Comparison of ENCODE assay signal across 8 cellular contexts in the genomic region with DNA sequence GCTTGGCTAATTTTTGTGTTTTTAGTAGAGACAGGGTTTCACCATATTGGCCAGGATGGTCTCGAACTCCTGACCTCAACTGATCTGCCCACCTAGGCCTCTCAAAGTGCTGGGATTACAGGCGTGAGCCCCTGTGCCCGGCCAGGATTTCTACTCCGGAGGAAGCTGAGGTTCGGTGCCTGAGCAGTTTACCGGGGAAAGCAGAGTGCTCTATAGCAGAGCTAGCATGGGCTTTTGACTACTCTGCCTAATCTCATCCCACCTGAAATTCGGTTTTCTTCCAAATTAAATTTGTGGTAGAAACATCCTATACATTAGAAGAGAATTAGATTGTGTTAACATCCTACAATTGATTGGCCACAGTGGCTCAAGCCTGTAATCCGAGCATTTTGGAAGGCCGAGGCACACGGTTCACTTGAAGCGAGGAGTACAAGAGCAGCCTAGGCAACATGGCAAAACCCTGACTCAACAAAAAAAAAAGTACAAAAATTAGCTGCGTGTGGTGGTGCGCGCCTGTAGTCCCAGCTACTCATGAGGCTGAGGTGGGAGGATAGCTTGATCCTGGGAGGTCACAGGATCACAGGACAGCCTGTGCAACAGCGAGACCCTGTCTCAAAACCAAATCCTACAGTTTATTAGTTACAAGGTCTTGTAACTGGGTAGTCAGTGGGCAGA. TPM values are rescaled to one million over a fixed set of nuclear protein-coding genes. Genes with fewer than 3 reads are reported as not detected.
DNase-seq lines count a peak whose midpoint lies in the region; ATAC-seq and TF ChIP-seq lines count a peak whose summit lies in the region.

No MANE protein-coding gene starts in this region.

- H3K27ac Mint-ChIP-seq in natural killer cell treated with Interleukin-12 subunit alpha and Interleukin-12 subunit beta and Interleukin-15 and Interleukin-18, amount 100 ng/mL, for 72 hours: peak overlapping the region; percentile 96 to 99

- DNase-seq in NB4 (ENCODE audit: low read depth) (no peak), dorsolateral prefrontal cortex (no peak), NCI-H1417 treated with DMSO at 0.1 percent for 48 hours (lab: John Stamatoyannopoulos, UW) (no peak)
- no peak for DNase-seq in natural killer cell treated with Interleukin-12 subunit alpha and Interleukin-12 subunit beta and Interleukin-15 and Interleukin-18, amount 100 ng/mL, for 72 hours (ENCODE audit: low spot score)
- DNase-seq in activated CD4-positive, CD25-positive, alpha-beta regulatory T cell (lab: John Stamatoyannopoulos, UW): no peak

- peaks cover 0 to 7% (median 0%) of the 10 kb centered on the region in 11 experiments; a peak in 2 of 22 replicates for H3K9me3 ChIP-seq in BLaER1 treated with 17β-estradiol and CSF1 and Interleukin-3, amounts not matched to agents 10 nM and 100 nM (replicated peaks in 1 of 11)

- H3K4me2 ChIP-seq in BLaER1 treated with 17β-estradiol and CSF1 and Interleukin-3, amounts not matched to agents 10 nM and 100 nM: peak overlapping the region; percentile 79 to 97 (median 93)

- H3K4me1 Mint-ChIP-seq in natural killer cell treated with Interleukin-12 subunit alpha and Interleukin-12 subunit beta and Interleukin-15 and Interleukin-18, amount 100 ng/mL, for 72 hours (ENCODE audit: low read depth in 2 of 2): peaks cover 43 to 45% of the 10 kb centered on the region in 2 donors

- H3K27me3 ChIP-seq in BLaER1 treated with 17β-estradiol and CSF1 and Interleukin-3, amounts not matched to agents 10 nM and 100 nM: no peaks in the 10 kb centered on the region
- H3K27me3 ChIP-seq in dorsolateral prefrontal cortex: no peaks in the 10 kb centered on the region

- peak overlapping the region; percentile 90 to 98 (median 95) for H3K27ac ChIP-seq in BLaER1 treated with 17β-estradiol and CSF1 and Interleukin-3, amounts not matched to agents 10 nM and 100 nM
- H3K27ac ChIP-seq in dorsolateral prefrontal cortex: peak overlapping the region in 40 of 59 donors; percentile 1 to 98 (median 72)

- no peak for TF ChIP-seq POLR2A in NB4 (IDR thresholded peaks at IDR 0.05; ENCODE audit: extremely low read depth, insufficient read length)

- peak overlapping the region; percentile 98 for H3K4me3 Mint-ChIP-seq in natural killer cell treated with Interleukin-12 subunit alpha and Interleukin-12 subunit beta and Interleukin-15 and Interleukin-18, amount 100 ng/mL, for 72 hours

- no peaks in the 10 kb centered on the region for H3K27me3 Mint-ChIP-seq in natural killer cell treated with Interleukin-12 subunit alpha and Interleukin-12 subunit beta and Interleukin-15 and Interleukin-18, amount 100 ng/mL, for 72 hours

- peak overlapping the region; percentile 89 to 99 (median 96) for H3K4me3 ChIP-seq in BLaER1 treated with 17β-estradiol and CSF1 and Interleukin-3, amounts not matched to agents 10 nM and 100 nM
- H3K4me3 ChIP-seq in NB4 (ENCODE audit: low read depth, low read length): peak overlapping the region; percentile 99
- H3K4me3 ChIP-seq in dorsolateral prefrontal cortex: peak overlapping the region; percentile 72 to 100 (median 95)

- peaks cover 23 to 52% (median 26%) of the 10 kb centered on the region in 10 experiments for H3K4me1 ChIP-seq in BLaER1 treated with 17β-estradiol and CSF1 and Interleukin-3, amounts not matched to agents 10 nM and 100 nM

- intact Hi-C loops in dorsolateral prefrontal cortex (cut with DNase I): loop anchor here in 1 of 2 donors (5.0 to 10.0 kb wide), 3 partner anchors 37 to 386 kb away; partner anchors contain the start of genes AKT1S1, ALDH16A1, PIH1D1 and RRAS

- ATAC-seq in natural killer cell treated with Interleukin-12 subunit alpha and Interleukin-12 subunit beta and Interleukin-15 and Interleukin-18, amount 100 ng/mL, for 72 hours: no peak
- no peak for ATAC-seq in GM21381 (IDR thresholded peaks at IDR 0.05; ENCODE audit: unreplicated experiment)
- ATAC-seq in HG03378 (IDR thresholded peaks at IDR 0.05; ENCODE audit: unreplicated experiment): no peak

- peaks cover 48 to 57% (median 55%) of the 10 kb centered on the region in 11 experiments for H3K36me3 ChIP-seq in BLaER1 treated with 17β-estradiol and CSF1 and Interleukin-3, amounts not matched to agents 10 nM and 100 nM

- H3K9me3 Mint-ChIP-seq in natural killer cell treated with Interleukin-12 subunit alpha and Interleukin-12 subunit beta and Interleukin-15 and Interleukin-18, amount 100 ng/mL, for 72 hours: no peaks in the 10 kb centered on the region

- H3K9ac ChIP-seq in BLaER1 treated with 17β-estradiol and CSF1 and Interleukin-3, amounts not matched to agents 10 nM and 100 nM: peak overlapping the region; percentile 93 to 99 (median 97)

- TF ChIP-seq CTCF in NB4 (IDR thresholded peaks at IDR 0.05; ENCODE audit: low read depth, low read length): no peak
- TF ChIP-seq CTCF in dorsolateral prefrontal cortex (IDR thresholded peaks at IDR 0.05 in 54 of 56, conservative IDR thresholded peaks at IDR 0.05 in 2 of 56; ENCODE audit: low read depth in 1 of 56, partially characterized antibody in 56 of 56): no peak

- H3K36me3 Mint-ChIP-seq in natural killer cell treated with Interleukin-12 subunit alpha and Interleukin-12 subunit beta and Interleukin-15 and Interleukin-18, amount 100 ng/mL, for 72 hours: peaks cover 31% of the 10 kb centered on the region

- H4K20me1 ChIP-seq in BLaER1 treated with 17β-estradiol and CSF1 and Interleukin-3, amounts not matched to agents 10 nM and 100 nM: peaks cover 43 to 57% (median 53%) of the 10 kb centered on the region in 11 experiments

RNA-seq across cellular contexts. Expression of gene RPL13A, which starts 1.6 kb away (rescaled TPM):
- 1,000 to 10,000 TPM in 7 of 120 experiments, 100 to 1,000 TPM in 113; 564 to 1,173 (median 771) TPM for total RNA-seq in dorsolateral prefrontal cortex
- total RNA-seq in natural killer cell treated with Interleukin-12 subunit alpha and Interleukin-12 subunit beta and Interleukin-15 and Interleukin-18, amount 100 ng/mL, for 72 hours: 1,000 to 10,000 TPM; 1,861 to 2,042 TPM

RNA-seq across cellular contexts. Expression of gene RPS11, which starts 7.2 kb away (rescaled TPM):
- 100 to 1,000 TPM; 410 to 765 (median 576) TPM for total RNA-seq in dorsolateral prefrontal cortex
- 1,000 to 10,000 TPM; 1,165 to 1,334 TPM for total RNA-seq in natural killer cell treated with Interleukin-12 subunit alpha and Interleukin-12 subunit beta and Interleukin-15 and Interleukin-18, amount 100 ng/mL, for 72 hours

RNA-seq across cellular contexts. Expression of gene FLT3LG, which starts 15.0 kb away (rescaled TPM):
- 10 to 100 TPM in 2 of 120 experiments, 1 to 10 TPM in 118; 1.7 to 11.9 (median 4.6) TPM for total RNA-seq in dorsolateral prefrontal cortex
- 10 to 100 TPM; 33.5 to 80.4 TPM for total RNA-seq in natural killer cell treated with Interleukin-12 subunit alpha and Interleukin-12 subunit beta and Interleukin-15 and Interleukin-18, amount 100 ng/mL, for 72 hours

RNA-seq across cellular contexts. Expression of gene FCGRT, which starts 23.5 kb away (rescaled TPM):
- 100 to 1,000 TPM in 1 of 120 experiments, 10 to 100 TPM in 119; 22.6 to 101 (median 43.4) TPM for total RNA-seq in dorsolateral prefrontal cortex
- total RNA-seq in natural killer cell treated with Interleukin-12 subunit alpha and Interleukin-12 subunit beta and Interleukin-15 and Interleukin-18, amount 100 ng/mL, for 72 hours: 1 to 10 TPM; 1.6 to 3.0 TPM

RNA-seq across cellular contexts. Expression of gene ALDH16A1, which starts 36.0 kb away (rescaled TPM):
- 10 to 100 TPM in 43 of 120 experiments, 1 to 10 TPM in 77; 3.7 to 20.5 (median 9.1) TPM for total RNA-seq in dorsolateral prefrontal cortex
- 10 to 100 TPM; 29.0 to 65.2 TPM for total RNA-seq in natural killer cell treated with Interleukin-12 subunit alpha and Interleukin-12 subunit beta and Interleukin-15 and Interleukin-18, amount 100 ng/mL, for 72 hours
